2 cellular contexts compared by ENCODE assay signal in the genomic region with DNA sequence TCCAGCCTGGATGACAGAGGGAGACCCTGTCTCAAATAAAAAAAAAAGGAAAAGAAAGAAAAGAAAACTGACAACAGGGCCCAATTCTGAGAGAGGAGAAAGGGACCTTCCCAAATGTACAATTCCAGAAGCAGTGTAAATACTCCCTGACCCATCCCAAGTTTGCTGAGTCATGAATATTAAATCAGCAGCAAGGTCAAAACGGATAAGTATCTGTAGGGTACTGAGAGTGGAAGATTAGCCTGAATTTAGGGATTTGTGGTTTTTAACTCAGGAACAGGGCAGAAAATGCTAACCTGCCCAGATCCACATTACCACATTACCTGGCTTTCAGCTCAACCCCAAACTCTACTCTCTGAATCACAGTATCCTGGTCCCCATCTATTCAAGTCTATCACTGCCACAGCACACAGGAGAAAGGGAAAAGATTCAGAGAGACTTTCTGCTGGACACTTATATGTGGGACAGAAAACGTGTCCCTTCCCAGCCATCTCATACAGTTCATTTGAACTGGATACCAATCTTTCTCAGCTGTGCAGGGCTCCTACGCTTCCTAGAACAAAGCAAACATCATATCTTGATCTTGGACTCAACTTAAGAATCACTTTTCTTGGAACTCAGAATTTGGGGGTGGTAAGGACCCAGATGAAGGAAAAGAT.
TF ChIP-seq lines count a peak whose summit lies in the region.

No MANE protein-coding gene starts in this region.

TF ChIP-seq in SK-N-SH, 30 proteins besides CTCF, POLR2A, EP300 and RAD21 (continued from another document):
- TF ChIP-seq, protein P1, sequence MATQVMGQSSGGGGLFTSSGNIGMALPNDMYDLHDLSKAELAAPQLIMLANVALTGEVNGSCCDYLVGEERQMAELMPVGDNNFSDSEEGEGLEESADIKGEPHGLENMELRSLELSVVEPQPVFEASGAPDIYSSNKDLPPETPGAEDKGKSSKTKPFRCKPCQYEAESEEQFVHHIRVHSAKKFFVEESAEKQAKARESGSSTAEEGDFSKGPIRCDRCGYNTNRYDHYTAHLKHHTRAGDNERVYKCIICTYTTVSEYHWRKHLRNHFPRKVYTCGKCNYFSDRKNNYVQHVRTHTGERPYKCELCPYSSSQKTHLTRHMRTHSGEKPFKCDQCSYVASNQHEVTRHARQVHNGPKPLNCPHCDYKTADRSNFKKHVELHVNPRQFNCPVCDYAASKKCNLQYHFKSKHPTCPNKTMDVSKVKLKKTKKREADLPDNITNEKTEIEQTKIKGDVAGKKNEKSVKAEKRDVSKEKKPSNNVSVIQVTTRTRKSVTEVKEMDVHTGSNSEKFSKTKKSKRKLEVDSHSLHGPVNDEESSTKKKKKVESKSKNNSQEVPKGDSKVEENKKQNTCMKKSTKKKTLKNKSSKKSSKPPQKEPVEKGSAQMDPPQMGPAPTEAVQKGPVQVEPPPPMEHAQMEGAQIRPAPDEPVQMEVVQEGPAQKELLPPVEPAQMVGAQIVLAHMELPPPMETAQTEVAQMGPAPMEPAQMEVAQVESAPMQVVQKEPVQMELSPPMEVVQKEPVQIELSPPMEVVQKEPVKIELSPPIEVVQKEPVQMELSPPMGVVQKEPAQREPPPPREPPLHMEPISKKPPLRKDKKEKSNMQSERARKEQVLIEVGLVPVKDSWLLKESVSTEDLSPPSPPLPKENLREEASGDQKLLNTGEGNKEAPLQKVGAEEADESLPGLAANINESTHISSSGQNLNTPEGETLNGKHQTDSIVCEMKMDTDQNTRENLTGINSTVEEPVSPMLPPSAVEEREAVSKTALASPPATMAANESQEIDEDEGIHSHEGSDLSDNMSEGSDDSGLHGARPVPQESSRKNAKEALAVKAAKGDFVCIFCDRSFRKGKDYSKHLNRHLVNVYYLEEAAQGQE (IDR thresholded peaks at IDR 0.05; ENCODE audit: low read depth, low read length), result no peak
- TF ChIP-seq FOSL2 (IDR thresholded peaks at IDR 0.05; ENCODE audit: borderline replicate concordance, low read depth), result no peak
- TF ChIP-seq TEAD4 (IDR thresholded peaks at IDR 0.05; ENCODE audit: borderline replicate concordance, insufficient read depth), result no peak
- TF ChIP-seq MAX (IDR thresholded peaks at IDR 0.05; ENCODE audit: low read depth), result no peak
- no peak for TF ChIP-seq TAF1 (IDR thresholded peaks at IDR 0.05; ENCODE audit: borderline replicate concordance, low read depth, low read length)
- TF ChIP-seq POLR2AphosphoS5 (IDR thresholded peaks at IDR 0.05; ENCODE audit: low read depth, low read length), result no peak
- TF ChIP-seq, protein P2, sequence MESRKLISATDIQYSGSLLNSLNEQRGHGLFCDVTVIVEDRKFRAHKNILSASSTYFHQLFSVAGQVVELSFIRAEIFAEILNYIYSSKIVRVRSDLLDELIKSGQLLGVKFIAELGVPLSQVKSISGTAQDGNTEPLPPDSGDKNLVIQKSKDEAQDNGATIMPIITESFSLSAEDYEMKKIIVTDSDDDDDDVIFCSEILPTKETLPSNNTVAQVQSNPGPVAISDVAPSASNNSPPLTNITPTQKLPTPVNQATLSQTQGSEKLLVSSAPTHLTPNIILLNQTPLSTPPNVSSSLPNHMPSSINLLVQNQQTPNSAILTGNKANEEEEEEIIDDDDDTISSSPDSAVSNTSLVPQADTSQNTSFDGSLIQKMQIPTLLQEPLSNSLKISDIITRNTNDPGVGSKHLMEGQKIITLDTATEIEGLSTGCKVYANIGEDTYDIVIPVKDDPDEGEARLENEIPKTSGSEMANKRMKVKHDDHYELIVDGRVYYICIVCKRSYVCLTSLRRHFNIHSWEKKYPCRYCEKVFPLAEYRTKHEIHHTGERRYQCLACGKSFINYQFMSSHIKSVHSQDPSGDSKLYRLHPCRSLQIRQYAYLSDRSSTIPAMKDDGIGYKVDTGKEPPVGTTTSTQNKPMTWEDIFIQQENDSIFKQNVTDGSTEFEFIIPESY (IDR thresholded peaks at IDR 0.05; ENCODE audit: borderline replicate concordance, low read depth), result no peak
- no peak for TF ChIP-seq RCOR1 (IDR thresholded peaks at IDR 0.05; ENCODE audit: low read length)
- TF ChIP-seq JUND (IDR thresholded peaks at IDR 0.05), result no peak
- TF ChIP-seq, protein P3, sequence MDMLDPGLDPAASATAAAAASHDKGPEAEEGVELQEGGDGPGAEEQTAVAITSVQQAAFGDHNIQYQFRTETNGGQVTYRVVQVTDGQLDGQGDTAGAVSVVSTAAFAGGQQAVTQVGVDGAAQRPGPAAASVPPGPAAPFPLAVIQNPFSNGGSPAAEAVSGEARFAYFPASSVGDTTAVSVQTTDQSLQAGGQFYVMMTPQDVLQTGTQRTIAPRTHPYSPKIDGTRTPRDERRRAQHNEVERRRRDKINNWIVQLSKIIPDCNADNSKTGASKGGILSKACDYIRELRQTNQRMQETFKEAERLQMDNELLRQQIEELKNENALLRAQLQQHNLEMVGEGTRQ (IDR thresholded peaks at IDR 0.05; ENCODE audit: borderline replicate concordance, low read depth, low read length), result no peak
- TF ChIP-seq GATA2 (CRISPR knock-in tag; IDR thresholded peaks at IDR 0.05), result no peak
- TF ChIP-seq NRF1 (IDR thresholded peaks at IDR 0.05; ENCODE audit: low read depth, low read length), result no peak

TF ChIP-seq in SK-N-SH treated with all-trans-retinoic acid at 6 μM for 48 hours, 23 proteins besides CTCF, POLR2A, EP300 and RAD21 (continued from another document):
- TF ChIP-seq, protein P4, sequence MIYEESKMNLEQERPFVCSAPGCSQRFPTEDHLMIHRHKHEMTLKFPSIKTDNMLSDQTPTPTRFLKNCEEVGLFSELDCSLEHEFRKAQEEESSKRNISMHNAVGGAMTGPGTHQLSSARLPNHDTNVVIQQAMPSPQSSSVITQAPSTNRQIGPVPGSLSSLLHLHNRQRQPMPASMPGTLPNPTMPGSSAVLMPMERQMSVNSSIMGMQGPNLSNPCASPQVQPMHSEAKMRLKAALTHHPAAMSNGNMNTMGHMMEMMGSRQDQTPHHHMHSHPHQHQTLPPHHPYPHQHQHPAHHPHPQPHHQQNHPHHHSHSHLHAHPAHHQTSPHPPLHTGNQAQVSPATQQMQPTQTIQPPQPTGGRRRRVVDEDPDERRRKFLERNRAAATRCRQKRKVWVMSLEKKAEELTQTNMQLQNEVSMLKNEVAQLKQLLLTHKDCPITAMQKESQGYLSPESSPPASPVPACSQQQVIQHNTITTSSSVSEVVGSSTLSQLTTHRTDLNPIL (CRISPR knock-in tag; IDR thresholded peaks at IDR 0.05; ENCODE audit: low read depth), result no peak
- no peak for TF ChIP-seq ZNF8 (CRISPR knock-in tag; IDR thresholded peaks at IDR 0.05)
- no peak for TF ChIP-seq ZNF70 (CRISPR knock-in tag; IDR thresholded peaks at IDR 0.05)
